9 cellular contexts compared by ENCODE assay signal in genomic region chr10:24901686-24902399, GRCh38. TPM values are rescaled to one million over a fixed set of nuclear protein-coding genes. Genes with fewer than 3 reads are reported as not detected.
A peak's percentile ranks its signal among the peaks of the same experiment; 100 is the strongest.
DNase-seq lines count a peak whose midpoint lies in the region; ATAC-seq, FAIRE-seq and TF ChIP-seq lines count a peak whose summit lies in the region.
"Had no signal": no experiment of that assay in that cellular context is flagged by ENCODE, and none has a peak within 500 bp of the region (broad histone marks: within the 10 kb centered on the region; RNA-seq: fewer than 3 reads in every experiment).

No MANE protein-coding gene starts in this region.

- ATAC-seq in HG02798 (IDR thresholded peaks at IDR 0.05; ENCODE audit: poor library complexity, unreplicated experiment) = peak; percentile 50
- peak; percentile 90 for ATAC-seq in omental fat pad (ENCODE audit: low FRiP score)

- H3K9me2 ChIP-seq in Karpas-422 (replicated peaks; ENCODE audit: insufficient read depth, low read length) = no peaks in the 10 kb centered on the region

- H3K27ac ChIP-seq in esophagus (ENCODE audit: low read depth in 2 of 2, low read length in 1 of 2) (peak overlapping the region; percentile 48 to 67), Karpas-422 (ENCODE audit: low read length) (no peak overlapping the region)

- no peaks in the 10 kb centered on the region for H3K4me1 ChIP-seq in esophagus (ENCODE audit: control insufficient read depth in 2 of 2, insufficient read depth in 2 of 2, low read length in 1 of 2)
- no peaks in the 10 kb centered on the region for H3K4me1 ChIP-seq in Karpas-422 (ENCODE audit: low read length)

- TF ChIP-seq CTCF in omental fat pad (IDR thresholded peaks at IDR 0.05) = no peak

- WGBS in esophagus, 2 donors = 17 to 22% methylated on average over 5 of the region's 5 CpGs

- H4K20me1 ChIP-seq in Karpas-422 (ENCODE audit: insufficient read depth, low read depth, low read length) = no peaks in the 10 kb centered on the region

- no peaks in the 10 kb centered on the region for H3K79me2 ChIP-seq in Karpas-422 (ENCODE audit: low read length)

- H3K27me3 ChIP-seq in esophagus (ENCODE audit: control insufficient read depth in 1 of 2, insufficient read depth in 2 of 2, low read length in 2 of 2) (no peaks in the 10 kb centered on the region), Karpas-422 (ENCODE audit: low read length) (no peaks in the 10 kb centered on the region)

- H3K9ac ChIP-seq in Karpas-422 (ENCODE audit: low read length) = no peak overlapping the region

- no peak for TF ChIP-seq POLR2A in GM12891 (IDR thresholded peaks at IDR 0.05; ENCODE audit: low read depth, low read length)

- H3K9me3 ChIP-seq in esophagus (ENCODE audit: control insufficient read depth in 2 of 2, insufficient read depth in 1 of 2, low read depth in 1 of 2, low read length in 1 of 2) = no peaks in the 10 kb centered on the region
- peaks cover 8% of the 10 kb centered on the region; the same call in 1 of the 2 replicates for H3K9me3 ChIP-seq in Karpas-422 (ENCODE audit: low read length)
- H3K9me3 ChIP-seq: HAP-1 had no signal

- DNase-seq in A172 (ENCODE audit: low spot score) (peak; percentile 98), GM12891 (ENCODE audit: insufficient read length, low spot score) (no peak), RKO (ENCODE audit: low spot score) (peak; percentile 96), omental fat pad (ENCODE audit: low spot score) (peak; percentile 41), T-helper 9 cell (no peak), Karpas-422 (no peak)

- FAIRE-seq in GM12891 (lab: Jason Lieb, UNC) = peak; percentile 58

- H3K4me3 ChIP-seq in esophagus (ENCODE audit: low read depth in 1 of 2, low read length in 2 of 2) (no peak overlapping the region), Karpas-422 (ENCODE audit: low read length) (no peak overlapping the region)
- H3K4me3 ChIP-seq: HAP-1 had no signal

- H3K36me3 ChIP-seq in esophagus (ENCODE audit: control insufficient read depth in 2 of 2, insufficient read depth in 2 of 2, low read length in 1 of 2) = no peaks in the 10 kb centered on the region
- H3K36me3 ChIP-seq in Karpas-422 (ENCODE audit: insufficient read depth, low read length) = no peaks in the 10 kb centered on the region
- H3K36me3 ChIP-seq: HAP-1 had no signal

- H2AFZ ChIP-seq in Karpas-422 (ENCODE audit: low read length) = no peak overlapping the region

- no peak overlapping the region for H3K4me2 ChIP-seq in Karpas-422 (ENCODE audit: low read depth, low read length, poor library complexity, severe bottlenecking)

TF ChIP-seq in GM12891, 5 proteins besides CTCF, POLR2A, EP300 and RAD21:
- TF ChIP-seq POU2F2 (IDR thresholded peaks at IDR 0.05; ENCODE audit: low read depth, low read length) = no peak
- TF ChIP-seq PAX5 (IDR thresholded peaks at IDR 0.05; ENCODE audit: insufficient read depth, low read length, severe bottlenecking) = no peak
- TF ChIP-seq SPI1 (IDR thresholded peaks at IDR 0.05; ENCODE audit: low read depth, low read length) = no peak
- TF ChIP-seq TAF1 (IDR thresholded peaks at IDR 0.05; ENCODE audit: low read depth, low read length) = no peak
- no peak for TF ChIP-seq POLR2AphosphoS5 (IDR thresholded peaks at IDR 0.05; ENCODE audit: low read depth, low read length)

RNA-seq across cellular contexts. Expression of gene PRTFDC1, which starts 50.6 kb away (rescaled TPM):
- total RNA-seq in A172 (2014; rRNA removed; shearing (Covaris generic)) = 10.1 and 15.8 TPM in 2 replicates
- 1.2 TPM for polyA plus RNA-seq in GM12891 (2012; ENCODE audit: low read depth, missing spikeins)
- polyA plus RNA-seq in esophagus = 1 to 10 TPM in 1 of 2 donors, under 1 TPM in 1; 0.98 to 1.0 TPM
- total RNA-seq in omental fat pad = 1 to 10 TPM; 1.4 to 5.4 (median 2.5) TPM
- not detected in 2 replicates for total RNA-seq in Karpas-422 (2014; rRNA removed; shearing (Covaris generic); ENCODE audit: low replicate concordance)

Comparison
In these comparisons a context has a peak if more than half of its experiments do, and no peak if none do; other contexts are left out.
1. DNase-seq: peak in A172 (single experiment), RKO (single experiment) and omental fat pad (single experiment); none in GM12891 (single experiment), T-helper 9 cell (single experiment) and Karpas-422 (single experiment).